8 cellular contexts compared by ENCODE assay signal in genomic region chr6:90478789-90479602, GRCh38.
A peak's percentile ranks its signal among the peaks of the same experiment; 100 is the strongest.
DNase-seq lines count a peak whose midpoint lies in the region; ATAC-seq and TF ChIP-seq lines count a peak whose summit lies in the region.

No MANE protein-coding gene starts in this region.

- peak; percentile 92 for ATAC-seq in HG02588 (IDR thresholded peaks at IDR 0.05; ENCODE audit: unreplicated experiment)
- ATAC-seq in omental fat pad (ENCODE audit: low FRiP score): peak; percentile 99

- 34% methylated on average over 15 of the region's 15 CpGs for WGBS in tibial nerve, 2 donors

- no peaks in the 10 kb centered on the region for H3K9me3 ChIP-seq in tibial nerve

- peak in 1 of 2 donors; percentile 89 for TF ChIP-seq EP300 in tibial nerve (IDR thresholded peaks at IDR 0.05)

- H3K4me1 ChIP-seq in tibial nerve: peaks cover 0 to 10% (median 2%) of the 10 kb centered on the region in 4 donors

- TF ChIP-seq POLR2A in tibial nerve (IDR thresholded peaks at IDR 0.05): no peak

- peak; percentile 53 for DNase-seq in GM10266 (ENCODE audit: extremely low spot score)
- DNase-seq in MV-4-11 (lab: John Stamatoyannopoulos, UW): peak; percentile 89
- peak; percentile 17 for DNase-seq in SIG-M5 (lab: John Stamatoyannopoulos, UW)
- peak; percentile 66 for DNase-seq in activated effector memory CD4-positive, alpha-beta T cell treated with Interleukin-2 at 50 U/mL for 16 hours
- peak; percentile 91 to 97 for DNase-seq in foreskin fibroblast
- DNase-seq in omental fat pad (ENCODE audit: low spot score): peak; percentile 70
- DNase-seq in tibial nerve (ENCODE audit: low spot score in 2 of 2): peak; percentile 76 to 95

- no peaks in the 10 kb centered on the region for H3K27me3 ChIP-seq in tibial nerve

- H3K36me3 ChIP-seq in tibial nerve: no peaks in the 10 kb centered on the region

- peak overlapping the region in 2 of 4 donors; percentile 7 to 76 for H3K27ac ChIP-seq in tibial nerve

- TF ChIP-seq CTCF in GM10266 (IDR thresholded peaks at IDR 0.05; ENCODE audit: control insufficient read depth, insufficient read depth, low read depth, missing control alignments) (peak; percentile 83), foreskin fibroblast (IDR thresholded peaks at IDR 0.05; ENCODE audit: low read depth, low read length) (peak; percentile 86), omental fat pad (IDR thresholded peaks at IDR 0.05) (peak in 1 of 3 donors; percentile 72), tibial nerve (IDR thresholded peaks at IDR 0.05) (peak; percentile 78 to 94 (median 93))

- no peak overlapping the region for H3K4me3 ChIP-seq in foreskin fibroblast (ENCODE audit: low read depth in 1 of 2, low read length in 2 of 2)
- no peak overlapping the region for H3K4me3 ChIP-seq in tibial nerve

Comparison
In these comparisons a context has a peak if more than half of its experiments do, and no peak if none do; other contexts are left out.
1. DNase-seq: peak in every context shown above with its lines; median percentile 94 in foreskin fibroblast; 89 in MV-4-11; 86 in tibial nerve; 70 in omental fat pad; 66 in activated effector memory CD4-positive, alpha-beta T cell treated with Interleukin-2 at 50 U/mL for 16 hours; 53 in GM10266; 17 in SIG-M5.